ENCODE assay signal across 8 cellular contexts in the genomic region with DNA sequence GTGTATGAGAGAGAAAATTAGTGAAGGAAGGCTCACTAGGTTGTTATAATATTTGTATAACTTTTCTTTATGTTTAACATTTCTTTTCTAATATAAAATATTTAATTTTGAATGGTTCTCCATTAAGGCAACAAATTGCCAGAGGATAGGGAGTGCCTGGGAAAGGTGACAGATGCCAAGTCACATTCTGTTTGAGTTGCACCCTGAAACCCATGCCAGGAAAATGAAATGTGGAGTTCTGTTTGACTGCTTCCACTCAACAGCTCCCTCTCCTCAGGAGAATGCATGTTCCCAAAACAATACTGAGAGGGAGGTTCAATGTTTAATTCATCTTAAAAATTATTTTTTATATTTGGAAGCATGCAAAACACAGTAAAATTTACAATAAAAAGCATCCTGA. TPM values are rescaled to one million over a fixed set of nuclear protein-coding genes. Genes with fewer than 3 reads are reported as not detected.
"Had no signal": no experiment of that assay in that cellular context is flagged by ENCODE, and none has a peak within 500 bp of the region (broad histone marks: within the 10 kb centered on the region; RNA-seq: fewer than 3 reads in every experiment).

No MANE protein-coding gene starts in this region.

- H3K4me3 ChIP-seq: GM23248, HAP-1 had no signal

- DNase-seq: GM23248, GOT3, H7, HFFc6 had no signal

- ATAC-seq: HCT116, HepG2 had no signal

- H3K9me3 ChIP-seq: HAP-1 had no signal

- H3K9ac ChIP-seq: GM23248 had no signal

- H3K36me3 ChIP-seq: HAP-1 had no signal

- H3K27ac ChIP-seq: GM23248, HL-60 had no signal

- FAIRE-seq: HepG2 had no signal

- H3K4me1 ChIP-seq: HAP-1 had no signal

RNA-seq across cellular contexts. Expression of gene TUBA8, which starts 33.5 kb away (rescaled TPM):
- polyA plus RNA-seq: GM23248 had no signal
